Comparison of ENCODE assay signal across 8 cellular contexts in the genomic region with DNA sequence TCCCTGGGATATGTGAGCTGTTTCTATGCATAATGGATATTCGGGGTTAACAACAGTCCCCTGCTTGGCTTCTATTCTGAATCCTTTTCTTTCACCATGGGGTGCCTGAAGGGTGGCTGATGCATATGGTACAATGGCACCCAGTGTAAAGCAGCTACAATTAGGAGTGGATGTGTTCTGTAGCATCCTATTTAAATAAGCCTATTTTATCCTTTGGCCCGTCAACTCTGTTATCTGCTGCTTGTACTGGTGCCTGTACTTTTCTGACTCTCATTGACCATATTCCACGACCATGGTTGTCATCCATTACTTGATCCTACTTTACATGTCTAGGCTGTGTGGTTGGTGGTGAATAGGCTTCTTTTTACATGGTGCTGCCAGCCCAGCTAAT. TPM values are rescaled to one million over a fixed set of nuclear protein-coding genes. Genes with fewer than 3 reads are reported as not detected.
DNase-seq lines count a peak whose midpoint lies in the region; ATAC-seq and TF ChIP-seq lines count a peak whose summit lies in the region.

No MANE protein-coding gene starts in this region.

- H3K27ac ChIP-seq in SJSA1 (no peak overlapping the region), sigmoid colon (peak overlapping the region; percentile 95 to 98 (median 96))

- no peak for TF ChIP-seq POLR2A in sigmoid colon (IDR thresholded peaks at IDR 0.05)

- intact Hi-C loops in sigmoid colon (cut with DNase I), result loop anchor here (1.0 kb wide), 1 partner anchor 65 kb away; no protein-coding TSS in a partner anchor

- peak overlapping the region; percentile 84 for H3K4me3 ChIP-seq in SJSA1
- peak overlapping the region; percentile 71 for H3K4me3 ChIP-seq in fibroblast of the aortic adventitia (ENCODE audit: low read depth, low read length)
- H3K4me3 ChIP-seq in sigmoid colon, result peak overlapping the region; percentile 57 to 88 (median 86)

- ATAC-seq in HG03342 (IDR thresholded peaks at IDR 0.05; ENCODE audit: unreplicated experiment), result no peak

- H3K36me3 ChIP-seq in SJSA1 (peaks cover 90% of the 10 kb centered on the region), sigmoid colon (peaks cover 20 to 43% (median 31%) of the 10 kb centered on the region in 4 donors)

- TF ChIP-seq CTCF in GM10266 (IDR thresholded peaks at IDR 0.05; ENCODE audit: control insufficient read depth, insufficient read depth, low read depth, missing control alignments) (no peak), fibroblast of the aortic adventitia (IDR thresholded peaks at IDR 0.05; ENCODE audit: insufficient read depth, low read length) (no peak), sigmoid colon (IDR thresholded peaks at IDR 0.05) (no peak)

- peaks cover 30% of the 10 kb centered on the region for H3K4me1 ChIP-seq in SJSA1 (replicated peaks)
- H3K4me1 ChIP-seq in sigmoid colon, result peaks cover 0 to 45% (median 26%) of the 10 kb centered on the region in 4 donors

- 77 to 80% methylated on average over 3 of the region's 3 CpGs for WGBS in sigmoid colon, 2 donors

- H3K27me3 ChIP-seq in SJSA1 (replicated peaks) (no peaks in the 10 kb centered on the region), sigmoid colon (no peaks in the 10 kb centered on the region)

- H3K9me3 ChIP-seq in SJSA1 (replicated peaks) (no peaks in the 10 kb centered on the region), sigmoid colon (peaks cover 0 to 25% (median 12%) of the 10 kb centered on the region in 4 donors)

- peak; percentile 9 for DNase-seq in GM10266 (ENCODE audit: extremely low spot score)
- no peak for DNase-seq in SJSA1 (ENCODE audit: low read depth in 1 of 2, low spot score in 2 of 2)
- DNase-seq in fibroblast of the aortic adventitia (ENCODE audit: low read depth), result no peak
- DNase-seq in sigmoid colon, result no peak
- no peak for DNase-seq in NCI-H524 treated with DMSO at 0.1 percent for 48 hours (lab: John Stamatoyannopoulos, UW)
- no peak for DNase-seq in NCI-H748 (lab: John Stamatoyannopoulos, UW; ENCODE audit: unreplicated experiment)
- no peak for DNase-seq in SHP77 treated with DMSO at 0.1 percent for 48 hours (lab: John Stamatoyannopoulos, UW)

- no peak for TF ChIP-seq EP300 in sigmoid colon (IDR thresholded peaks at IDR 0.05)

RNA-seq across cellular contexts. Expression of gene TUG1, which starts 1.3 kb away (rescaled TPM):
- 47.4 and 73.0 TPM in 2 replicates for total RNA-seq in SJSA1 (2014; rRNA removed; shearing (Covaris generic))
- total RNA-seq in fibroblast of the aortic adventitia (ENCODE audit: low replicate concordance) (67.3 and 88.2 TPM in 2 replicates), sigmoid colon (10 to 100 TPM; 51.5 to 88.9 (median 54.7) TPM)
- 10 to 100 TPM; 10.8 to 35.1 (median 13.2) TPM for polyA plus RNA-seq in sigmoid colon

RNA-seq across cellular contexts. Expression of gene MORC2, which starts 1.8 kb away (rescaled TPM):
- 14.6 and 22.1 TPM in 2 replicates for total RNA-seq in SJSA1 (2014; rRNA removed; shearing (Covaris generic))
- total RNA-seq in fibroblast of the aortic adventitia (ENCODE audit: low replicate concordance) (17.7 and 36.3 TPM in 2 replicates), sigmoid colon (10 to 100 TPM; 13.3 to 42.1 (median 24.4) TPM)
- 10 to 100 TPM in 1 of 3 donors, 1 to 10 TPM in 2; 4.6 to 15.0 (median 7.8) TPM for polyA plus RNA-seq in sigmoid colon
